ENCODE assay signal across 9 cellular contexts in genomic region chr14:60648169-60648933, GRCh38. TPM values are rescaled to one million over a fixed set of nuclear protein-coding genes. Genes with fewer than 3 reads are reported as not detected.
DNase-seq lines count a peak whose midpoint lies in the region; ATAC-seq and TF ChIP-seq lines count a peak whose summit lies in the region.
"Had no signal": no experiment of that assay in that cellular context is flagged by ENCODE, and none has a peak within 500 bp of the region (broad histone marks: within the 10 kb centered on the region; RNA-seq: fewer than 3 reads in every experiment).

No MANE protein-coding gene starts in this region.

- peak overlapping the region; percentile 45 for H3K4me3 ChIP-seq in RWPE2 (ENCODE audit: severe bottlenecking)
- peak overlapping the region; percentile 81 for H3K4me3 ChIP-seq in fibroblast of the aortic adventitia (ENCODE audit: low read depth, low read length)
- peak overlapping the region; percentile 79 for H3K4me3 ChIP-seq in skeletal muscle cell (ENCODE audit: low read depth, low read length)

- ATAC-seq in RWPE2 (ENCODE audit: low read depth), result peak; percentile 4; the same call in 2 of the 3 replicates
- no peak for ATAC-seq in GM21528 (IDR thresholded peaks at IDR 0.05; ENCODE audit: low FRiP score, unreplicated experiment)
- no peak for ATAC-seq in GM21360 (IDR thresholded peaks at IDR 0.05; ENCODE audit: unreplicated experiment)

- peak overlapping the region; percentile 34 for H3K27ac ChIP-seq in RWPE2 (ENCODE audit: poor library complexity, severe bottlenecking)

- H3K9me3 ChIP-seq in RWPE2 (ENCODE audit: severe bottlenecking), result no peaks in the 10 kb centered on the region

- no peaks in the 10 kb centered on the region for H3K27me3 ChIP-seq in RWPE2 (ENCODE audit: insufficient read depth, poor library complexity, severe bottlenecking)

- TF ChIP-seq CTCF in RWPE2 (IDR thresholded peaks at IDR 0.05; ENCODE audit: poor library complexity, severe bottlenecking), result peak; percentile 43
- no peak for TF ChIP-seq CTCF in fibroblast of the aortic adventitia (IDR thresholded peaks at IDR 0.05; ENCODE audit: insufficient read depth, low read length)

- DNase-seq in NCI-H146 (lab: John Stamatoyannopoulos, UW) (peak; percentile 10), NCI-H146 treated with DMSO at 0.1 percent for 48 hours (lab: John Stamatoyannopoulos, UW; ENCODE audit: unreplicated experiment) (no peak), RWPE2 (ENCODE audit: low spot score) (peak; percentile 67), fibroblast of the aortic adventitia (ENCODE audit: low read depth) (peak; percentile 35), skeletal muscle cell (ENCODE audit: low read depth) (no peak), hypothalamus (lab: John Stamatoyannopoulos, UW) (no peak)

- peaks cover 14% of the 10 kb centered on the region for H3K36me3 ChIP-seq in RWPE2 (ENCODE audit: low read depth)

- H3K4me1 ChIP-seq in RWPE2 (ENCODE audit: insufficient read depth, poor library complexity, severe bottlenecking), result no peaks in the 10 kb centered on the region

RNA-seq across cellular contexts. Expression of gene SIX1, which starts 0.9 kb away (rescaled TPM):
- total RNA-seq in fibroblast of the aortic adventitia (ENCODE audit: low replicate concordance), result 4.6 and 9.6 TPM in 2 replicates
- total RNA-seq: CD4-positive, CD25-positive, alpha-beta regulatory T cell had no signal

Comparison
In these comparisons a context has a peak if more than half of its experiments do, and no peak if none do; other contexts are left out.
1. DNase-seq: peak in NCI-H146 (single experiment), RWPE2 (single experiment) and fibroblast of the aortic adventitia (single experiment); none in NCI-H146 treated with DMSO at 0.1 percent for 48 hours (single experiment), skeletal muscle cell (single experiment) and hypothalamus (0 of 51).
2. Peak in every context shown above with its lines, with median percentiles within 50 percentile points of each other: H3K4me3 ChIP-seq.